1 cellular context compared by ENCODE assay signal in the genomic region with DNA sequence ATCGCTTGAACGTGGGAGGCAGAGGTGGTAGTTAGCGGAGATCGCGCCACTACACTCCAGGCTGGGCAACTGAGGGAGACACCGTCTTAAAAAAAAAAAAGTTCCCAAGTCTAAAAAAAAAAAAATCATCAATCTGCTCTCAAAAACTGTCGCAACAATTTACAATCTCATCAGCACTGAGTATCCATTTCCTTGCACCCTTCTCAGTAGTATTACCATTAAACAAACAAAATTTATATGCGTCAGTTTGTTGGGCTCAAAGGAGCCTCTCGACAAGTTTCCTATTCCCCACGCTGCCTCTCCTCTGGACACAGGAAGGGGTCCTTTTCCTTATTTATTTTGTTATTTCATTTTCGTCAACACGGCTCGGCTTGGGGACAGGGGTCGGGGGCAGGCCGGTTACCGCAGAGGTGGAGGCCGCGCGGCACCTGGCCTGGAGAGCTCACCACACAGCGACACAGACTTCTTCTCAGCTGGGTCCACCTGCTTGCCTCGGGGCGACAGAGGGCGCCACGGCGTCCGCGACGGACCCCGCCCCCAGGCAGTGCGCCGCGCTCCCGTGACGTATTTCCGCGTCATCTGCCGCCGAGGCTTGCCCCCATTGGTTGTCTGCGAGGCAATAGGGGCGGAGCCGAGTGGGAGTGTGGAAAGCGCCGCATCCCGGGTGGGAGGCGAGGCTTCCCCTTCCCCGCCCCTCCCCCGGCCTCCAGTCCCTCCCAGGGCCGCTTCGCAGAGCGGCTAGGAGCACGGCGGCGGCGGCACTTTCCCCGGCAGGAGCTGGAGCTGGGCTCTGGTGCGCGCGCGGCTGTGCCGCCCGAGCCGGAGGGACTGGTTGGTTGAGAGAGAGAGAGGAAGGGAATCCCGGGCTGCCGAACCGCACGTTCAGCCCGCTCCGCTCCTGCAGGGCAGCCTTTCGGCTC.
TF ChIP-seq lines count a peak whose summit lies in the region.

Gene MAP2K1, plus strand, starts transcription at position 709 of the 920 bp plus-strand sequence. CDS start 436 bp downstream, outside the sequence.

TF ChIP-seq in K562, 482 proteins besides CTCF, POLR2A, EP300 and RAD21 (continued from another document and continues in another):
- peak; percentile 88 for TF ChIP-seq RBBP5 (IDR thresholded peaks at IDR 0.05; ENCODE audit: borderline replicate concordance, insufficient read depth, low read length, poor library complexity, severe bottlenecking)
- peak; percentile 67 for TF ChIP-seq MXI1 (IDR thresholded peaks at IDR 0.05; ENCODE audit: low read depth, low read length)
- TF ChIP-seq SMARCC2 (IDR thresholded peaks at IDR 0.05; ENCODE audit: low read depth), result no peak
- TF ChIP-seq BRF1 (IDR thresholded peaks at IDR 0.05; ENCODE audit: borderline replicate concordance, extremely low read depth, insufficient read length), result no peak
- TF ChIP-seq SMARCA4 (IDR thresholded peaks at IDR 0.05), result peak; percentile 61
- no peak for TF ChIP-seq CREB5 (CRISPR knock-in tag; IDR thresholded peaks at IDR 0.05)
- no peak for TF ChIP-seq ZNF212 (CRISPR knock-in tag; IDR thresholded peaks at IDR 0.05)
- TF ChIP-seq KDM2B (CRISPR knock-in tag; IDR thresholded peaks at IDR 0.05), result no peak
- no peak for TF ChIP-seq CGGBP1 (CRISPR knock-in tag; IDR thresholded peaks at IDR 0.05)
- no peak for TF ChIP-seq HOXB6 (CRISPR knock-in tag; IDR thresholded peaks at IDR 0.05; ENCODE audit: borderline replicate concordance)
- TF ChIP-seq TCF15 (CRISPR knock-in tag; IDR thresholded peaks at IDR 0.05), result no peak
- peak in 1 of 2 experiments; percentile 76; a peak in 2 of 4 replicates for TF ChIP-seq ZNF639 (CRISPR knock-in tag; conservative IDR thresholded peaks at IDR 0.05 in 1 of 2, IDR thresholded peaks at IDR 0.05 in 1 of 2)
- TF ChIP-seq ZNF12 (CRISPR knock-in tag; IDR thresholded peaks at IDR 0.05), result no peak
- peak; percentile 52 for TF ChIP-seq CBFA2T3 (IDR thresholded peaks at IDR 0.05)
- no peak for TF ChIP-seq SNAPC5 (CRISPR knock-in tag; IDR thresholded peaks at IDR 0.05)
- TF ChIP-seq GTF2E2 (tag; IDR thresholded peaks at IDR 0.05), result peak; percentile 84; the same call in 1 of the 2 replicates
- no peak for TF ChIP-seq ZNF551 (CRISPR knock-in tag; IDR thresholded peaks at IDR 0.05)
- no peak for TF ChIP-seq CAMTA2 (CRISPR knock-in tag; conservative IDR thresholded peaks at IDR 0.05)
- TF ChIP-seq SPI1 (IDR thresholded peaks at IDR 0.05; ENCODE audit: borderline replicate concordance, low read depth, low read length), result no peak
- peak; percentile 85 for TF ChIP-seq L3MBTL2 (IDR thresholded peaks at IDR 0.05)
- no peak for TF ChIP-seq ZNF444 (CRISPR knock-in tag; IDR thresholded peaks at IDR 0.05)
- TF ChIP-seq, protein P1, sequence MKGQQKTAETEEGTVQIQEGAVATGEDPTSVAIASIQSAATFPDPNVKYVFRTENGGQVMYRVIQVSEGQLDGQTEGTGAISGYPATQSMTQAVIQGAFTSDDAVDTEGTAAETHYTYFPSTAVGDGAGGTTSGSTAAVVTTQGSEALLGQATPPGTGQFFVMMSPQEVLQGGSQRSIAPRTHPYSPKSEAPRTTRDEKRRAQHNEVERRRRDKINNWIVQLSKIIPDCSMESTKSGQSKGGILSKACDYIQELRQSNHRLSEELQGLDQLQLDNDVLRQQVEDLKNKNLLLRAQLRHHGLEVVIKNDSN (CRISPR knock-in tag; IDR thresholded peaks at IDR 0.05), result peak; percentile 84
- TF ChIP-seq ETS2 (tag; IDR thresholded peaks at IDR 0.05; ENCODE audit: borderline replicate concordance, poor library complexity, severe bottlenecking), result no peak
- peak; percentile 95 for TF ChIP-seq C11orf30 (IDR thresholded peaks at IDR 0.05; ENCODE audit: low read depth)
- TF ChIP-seq THRA (IDR thresholded peaks at IDR 0.05), result no peak
- peak; percentile 38; the same call in 1 of the 2 replicates for TF ChIP-seq ZZZ3 (IDR thresholded peaks at IDR 0.05)
- no peak for TF ChIP-seq STAT5B (CRISPR knock-in tag; IDR thresholded peaks at IDR 0.05)
- TF ChIP-seq PHB (CRISPR knock-in tag; IDR thresholded peaks at IDR 0.05), result no peak
- no peak for TF ChIP-seq ASH1L (IDR thresholded peaks at IDR 0.05; ENCODE audit: borderline replicate concordance, low read depth, partially characterized antibody)
- TF ChIP-seq ZNF584 (CRISPR knock-in tag; IDR thresholded peaks at IDR 0.05; ENCODE audit: low read depth), result no peak
- peak; percentile 70; the same call in 1 of the 2 replicates for TF ChIP-seq MITF (IDR thresholded peaks at IDR 0.05)
- peak; percentile 96 for TF ChIP-seq HMGN3 (IDR thresholded peaks at IDR 0.05; ENCODE audit: borderline replicate concordance, extremely low read depth, insufficient read length, low read depth, low read length)
- TF ChIP-seq NR2C1 (IDR thresholded peaks at IDR 0.05), result no peak
- no peak for TF ChIP-seq NR2C1 (tag; IDR thresholded peaks at IDR 0.05)
- no peak; the same call in 1 of the 2 replicates for TF ChIP-seq MAFK (IDR thresholded peaks at IDR 0.05; ENCODE audit: low read length)
- TF ChIP-seq RHOXF2B (CRISPR knock-in tag; conservative IDR thresholded peaks at IDR 0.05), result no peak
- TF ChIP-seq CEBPB (tag; IDR thresholded peaks at IDR 0.05), result no peak
- no peak for TF ChIP-seq ZBTB9 (CRISPR knock-in tag; IDR thresholded peaks at IDR 0.05)
- no peak for TF ChIP-seq ILK (tag; IDR thresholded peaks at IDR 0.05; ENCODE audit: borderline replicate concordance, low read depth)
- TF ChIP-seq ZFP36 (IDR thresholded peaks at IDR 0.05; ENCODE audit: low read depth, low read length, partially characterized antibody), result no peak
- TF ChIP-seq COPS2 (conservative IDR thresholded peaks at IDR 0.05), result no peak
- TF ChIP-seq MTA3 (IDR thresholded peaks at IDR 0.05; ENCODE audit: borderline replicate concordance), result peak; percentile 91; the same call in 1 of the 2 replicates
- peak; percentile 93 for TF ChIP-seq U2AF1 (optimal IDR thresholded peaks at IDR 0.05; ENCODE audit: low read depth, low read length)
- peak; percentile 82 for TF ChIP-seq HCFC1 (IDR thresholded peaks at IDR 0.05; ENCODE audit: low read depth, low read length)
- no peak for TF ChIP-seq CHD2 (IDR thresholded peaks at IDR 0.05; ENCODE audit: low read depth, low read length)
- TF ChIP-seq, protein P2, sequence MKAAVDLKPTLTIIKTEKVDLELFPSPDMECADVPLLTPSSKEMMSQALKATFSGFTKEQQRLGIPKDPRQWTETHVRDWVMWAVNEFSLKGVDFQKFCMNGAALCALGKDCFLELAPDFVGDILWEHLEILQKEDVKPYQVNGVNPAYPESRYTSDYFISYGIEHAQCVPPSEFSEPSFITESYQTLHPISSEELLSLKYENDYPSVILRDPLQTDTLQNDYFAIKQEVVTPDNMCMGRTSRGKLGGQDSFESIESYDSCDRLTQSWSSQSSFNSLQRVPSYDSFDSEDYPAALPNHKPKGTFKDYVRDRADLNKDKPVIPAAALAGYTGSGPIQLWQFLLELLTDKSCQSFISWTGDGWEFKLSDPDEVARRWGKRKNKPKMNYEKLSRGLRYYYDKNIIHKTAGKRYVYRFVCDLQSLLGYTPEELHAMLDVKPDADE (conservative IDR thresholded peaks at IDR 0.05; ENCODE audit: control insufficient read depth, low read depth, low read length), result peak; percentile 87
- TF ChIP-seq MCM5 (IDR thresholded peaks at IDR 0.05; ENCODE audit: low read depth), result no peak
- no peak for TF ChIP-seq ZC3H8 (IDR thresholded peaks at IDR 0.05)
- TF ChIP-seq TAL1 (IDR thresholded peaks at IDR 0.05), result no peak
- no peak for TF ChIP-seq BACH1 (tag; IDR thresholded peaks at IDR 0.05)
- TF ChIP-seq TCFL5 (CRISPR knock-in tag; conservative IDR thresholded peaks at IDR 0.05), result no peak
- no peak for TF ChIP-seq HDAC2 (IDR thresholded peaks at IDR 0.05)
- no peak for TF ChIP-seq ZNF707 (CRISPR knock-in tag; conservative IDR thresholded peaks at IDR 0.05)
- TF ChIP-seq SIN3B (IDR thresholded peaks at IDR 0.05; ENCODE audit: low read depth), result peak; percentile 83
- peak; percentile 64 for TF ChIP-seq KLF16 (IDR thresholded peaks at IDR 0.05)
- TF ChIP-seq TBL1XR1 (IDR thresholded peaks at IDR 0.05; ENCODE audit: low read length in 2 of 2), result peak in 1 of 2 experiments; percentile 95; a peak in 2 of 4 replicates
- no peak for TF ChIP-seq MEF2D (tag; conservative IDR thresholded peaks at IDR 0.05; ENCODE audit: low read depth)
- TF ChIP-seq CTBP1 (IDR thresholded peaks at IDR 0.05; ENCODE audit: borderline replicate concordance), result peak; percentile 90
- no peak for TF ChIP-seq NR4A1 (CRISPR knock-in tag; IDR thresholded peaks at IDR 0.05)
- TF ChIP-seq NR4A1 (tag; IDR thresholded peaks at IDR 0.05), result no peak
- no peak for TF ChIP-seq ZNF699 (CRISPR knock-in tag; IDR thresholded peaks at IDR 0.05; ENCODE audit: insufficient replicate concordance)
- TF ChIP-seq ZNF354B (CRISPR knock-in tag; IDR thresholded peaks at IDR 0.05), result no peak
- TF ChIP-seq, protein P3, sequence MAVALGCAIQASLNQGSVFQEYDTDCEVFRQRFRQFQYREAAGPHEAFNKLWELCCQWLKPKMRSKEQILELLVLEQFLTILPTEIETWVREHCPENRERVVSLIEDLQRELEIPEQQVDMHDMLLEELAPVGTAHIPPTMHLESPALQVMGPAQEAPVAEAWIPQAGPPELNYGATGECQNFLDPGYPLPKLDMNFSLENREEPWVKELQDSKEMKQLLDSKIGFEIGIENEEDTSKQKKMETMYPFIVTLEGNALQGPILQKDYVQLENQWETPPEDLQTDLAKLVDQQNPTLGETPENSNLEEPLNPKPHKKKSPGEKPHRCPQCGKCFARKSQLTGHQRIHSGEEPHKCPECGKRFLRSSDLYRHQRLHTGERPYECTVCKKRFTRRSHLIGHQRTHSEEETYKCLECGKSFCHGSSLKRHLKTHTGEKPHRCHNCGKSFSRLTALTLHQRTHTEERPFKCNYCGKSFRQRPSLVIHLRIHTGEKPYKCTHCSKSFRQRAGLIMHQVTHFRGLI (CRISPR knock-in tag; IDR thresholded peaks at IDR 0.05), result no peak
